In the genomic region with DNA sequence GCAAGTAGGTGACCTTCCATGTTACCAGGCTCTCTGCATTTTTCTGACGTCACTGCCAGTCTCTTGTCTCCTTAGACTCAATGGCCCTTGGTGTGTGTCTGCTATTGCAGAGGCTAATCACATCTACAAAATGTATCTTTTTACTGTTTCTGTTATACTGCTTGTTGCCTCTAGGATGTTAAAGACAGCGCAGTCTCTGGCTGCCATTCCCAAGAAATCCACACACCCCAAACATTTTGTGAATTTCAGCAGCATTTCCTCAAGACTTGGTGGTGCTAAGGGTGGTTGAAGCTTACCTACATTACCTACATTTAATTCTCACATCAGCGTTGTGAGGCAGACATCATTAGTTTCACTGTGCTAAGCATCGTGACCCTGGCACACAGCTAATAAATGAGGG, we compare ENCODE assay signal across 22 cellular contexts.
DNase-seq lines count a peak whose midpoint lies in the region; ATAC-seq, FAIRE-seq and TF ChIP-seq lines count a peak whose summit lies in the region.
"Had no signal": no experiment of that assay in that cellular context is flagged by ENCODE, and none has a peak within 500 bp of the region (broad histone marks: within the 10 kb centered on the region; RNA-seq: fewer than 3 reads in every experiment).

No MANE protein-coding gene starts in this region.

- no peaks in the 10 kb centered on the region for H3K79me2 ChIP-seq in HepG2 (ENCODE audit: insufficient read depth, low read length)

- intact Hi-C loops in HepG2 (cut with micrococcal nuclease; ENCODE audit: unreplicated experiment) (no loop called here), right lobe of liver (cut with DNase I) (loop anchor here in 1 of 2 donors (5.0 kb wide), 1 partner anchor 805 kb away; no protein-coding TSS in a partner anchor)

- BruUV-seq in HepG2 (replicated peaks; lab: Mats Ljungman, UMichigan): no TSS peak

- H2AFZ ChIP-seq in HepG2 (ENCODE audit: low read length): no peak overlapping the region

- CTCF ChIA-PET in HepG2 (lab: Yijun Ruan, JAX; ENCODE audit: low intra/inter-chr PET ratio, low total read pairs): no interaction called here

- POLR2A ChIA-PET in HepG2 (lab: Yijun Ruan, JAX): no interaction called here

- H3K9ac ChIP-seq in HepG2 (ENCODE audit: insufficient read depth, low read depth, low read length): no peak overlapping the region
- H3K9ac ChIP-seq: BLaER1 treated with 17β-estradiol and CSF1 and Interleukin-3, amounts not matched to agents 10 nM and 100 nM had no signal

- H3K4me1 ChIP-seq in HepG2 (ENCODE audit: insufficient read depth, low read length): no peaks in the 10 kb centered on the region
- no peaks in the 10 kb centered on the region for H3K4me1 ChIP-seq in right lobe of liver
- H3K4me1 ChIP-seq in mesodermal cell (ENCODE audit: control insufficient read depth, insufficient read depth, low read length, poor library complexity, severe bottlenecking): peaks cover 17% of the 10 kb centered on the region
- H3K4me1 ChIP-seq: BLaER1 treated with 17β-estradiol and CSF1 and Interleukin-3, amounts not matched to agents 10 nM and 100 nM; gastroesophageal sphincter; spleen had no signal

- no peaks in the 10 kb centered on the region for H4K20me1 ChIP-seq in HepG2 (ENCODE audit: insufficient read depth, low read length)
- H4K20me1 ChIP-seq: BLaER1 treated with 17β-estradiol and CSF1 and Interleukin-3, amounts not matched to agents 10 nM and 100 nM had no signal

- H3K27me3 ChIP-seq in HepG2 (ENCODE audit: control insufficient read depth in 1 of 2, insufficient read depth in 2 of 2, low read length in 2 of 2) (no peaks in the 10 kb centered on the region), right lobe of liver (no peaks in the 10 kb centered on the region), brain microvascular endothelial cell (replicated peaks) (no peaks in the 10 kb centered on the region)
- H3K27me3 ChIP-seq: BLaER1 treated with 17β-estradiol and CSF1 and Interleukin-3, amounts not matched to agents 10 nM and 100 nM; gastroesophageal sphincter had no signal

- in situ Hi-C loops in HepG2 (cut with HindIII; ENCODE audit: extremely low pct_ligation_motif_present, low pct_unique_long_range_greater_than_20kb) (no loop called here), brain microvascular endothelial cell (cut with HindIII; ENCODE audit: low pct_ligation_motif_present, low sequenced_read_pairs) (no loop called here)

- TF ChIP-seq EP300 in HepG2 (IDR thresholded peaks at IDR 0.05; ENCODE audit: low read depth in 2 of 2, low read length in 2 of 2) (no peak), HepG2 (CRISPR knock-in tag; IDR thresholded peaks at IDR 0.05; ENCODE audit: borderline replicate concordance) (no peak)

- H3K36me3 ChIP-seq in HepG2 (replicated peaks in 1 of 2; ENCODE audit: control insufficient read depth in 1 of 2, insufficient read depth in 2 of 2, low read length in 2 of 2): no peaks in the 10 kb centered on the region
- no peaks in the 10 kb centered on the region for H3K36me3 ChIP-seq in right lobe of liver
- no peaks in the 10 kb centered on the region for H3K36me3 ChIP-seq in brain microvascular endothelial cell (replicated peaks)
- H3K36me3 ChIP-seq in mesodermal cell (ENCODE audit: control insufficient read depth, insufficient read depth, low read length): no peaks in the 10 kb centered on the region
- H3K36me3 ChIP-seq: BLaER1 treated with 17β-estradiol and CSF1 and Interleukin-3, amounts not matched to agents 10 nM and 100 nM; gastroesophageal sphincter; neutrophil; spleen had no signal

- WGBS in HepG2 (ENCODE audit: low lambda C conversion rate): 13% methylated on average over 4 of the region's 4 CpGs
- 22% methylated on average over 4 of the region's 4 CpGs for WGBS in right lobe of liver (ENCODE audit: insufficient coverage, low coverage, low lambda C conversion rate, missing lambda C conversion rate)
- WGBS in mesodermal cell (ENCODE audit: insufficient coverage in 2 of 2), 2 experiments: 83% methylated on average over 1 of the region's 4 CpGs; no CpG with 5 or more reads in 1 of the 2 experiments

- TF ChIP-seq POLR2A in HepG2 (IDR thresholded peaks at IDR 0.05; ENCODE audit: insufficient read depth in 1 of 2, low read depth in 2 of 2, low read length in 2 of 2): no peak
- no peak for TF ChIP-seq POLR2A in right lobe of liver (IDR thresholded peaks at IDR 0.05)

- H3K4me3 ChIP-seq in HepG2 (replicated peaks in 1 of 3; ENCODE audit: insufficient read depth in 1 of 3, low read depth in 2 of 3, low read length in 3 of 3): no peak overlapping the region
- H3K4me3 ChIP-seq in right lobe of liver: no peak overlapping the region
- H3K4me3 ChIP-seq in brain microvascular endothelial cell (ENCODE audit: low read depth, low read length): no peak overlapping the region
- H3K4me3 ChIP-seq in mesodermal cell (ENCODE audit: extremely low read depth, insufficient read depth, low read length, poor library complexity, severe bottlenecking): no peak overlapping the region
- H3K4me3 ChIP-seq: BLaER1 treated with 17β-estradiol and CSF1 and Interleukin-3, amounts not matched to agents 10 nM and 100 nM; dorsolateral prefrontal cortex; gastroesophageal sphincter; spleen had no signal

- ATAC-seq in HepG2 (no peak), right lobe of liver (no peak), GM19023 (IDR thresholded peaks at IDR 0.05; ENCODE audit: unreplicated experiment) (no peak), HG03108 (IDR thresholded peaks at IDR 0.05; ENCODE audit: unreplicated experiment) (no peak)
- ATAC-seq: gastroesophageal sphincter; stimulated activated naive CD8-positive, alpha-beta T cell treated with anti-CD3 and anti-CD28 coated beads, Interleukin-15, Interleukin-2, amounts not matched to agents 100 U/mL and 50 U/mL, for 24 hours had no signal

- no peak overlapping the region for H3K27ac ChIP-seq in HepG2 (ENCODE audit: extremely low read length, insufficient read depth, low read length)
- H3K27ac ChIP-seq in right lobe of liver: no peak overlapping the region
- no peak overlapping the region for H3K27ac ChIP-seq in brain microvascular endothelial cell
- peak overlapping the region; percentile 37 for H3K27ac ChIP-seq in mesodermal cell (ENCODE audit: low read depth, low read length, severe bottlenecking)
- H3K27ac ChIP-seq: BLaER1 treated with 17β-estradiol and CSF1 and Interleukin-3, amounts not matched to agents 10 nM and 100 nM; dorsolateral prefrontal cortex; gastroesophageal sphincter; neutrophil; spleen had no signal

- TF ChIP-seq CTCF in HepG2 (CRISPR knock-in tag; IDR thresholded peaks at IDR 0.05) (no peak), right lobe of liver (IDR thresholded peaks at IDR 0.05) (no peak), brain microvascular endothelial cell (IDR thresholded peaks at IDR 0.05; ENCODE audit: low read depth, low read length, missing control alignments) (peak; percentile 24)

- no peaks in the 10 kb centered on the region for H3K9me3 ChIP-seq in HepG2 (ENCODE audit: low read length)
- no peaks in the 10 kb centered on the region for H3K9me3 ChIP-seq in right lobe of liver
- H3K9me3 ChIP-seq in mesodermal cell (ENCODE audit: control insufficient read depth, low read length): no peaks in the 10 kb centered on the region
- H3K9me3 ChIP-seq: BLaER1 treated with 17β-estradiol and CSF1 and Interleukin-3, amounts not matched to agents 10 nM and 100 nM; gastroesophageal sphincter; neutrophil; spleen had no signal

- TF ChIP-seq RAD21 in HepG2 (CRISPR knock-in tag; IDR thresholded peaks at IDR 0.05): no peak

- no peak for DNase-seq in HepG2 (ENCODE audit: low spot score)
- DNase-seq in right lobe of liver: no peak
- no peak for DNase-seq in brain microvascular endothelial cell
- DNase-seq in putamen (ENCODE audit: low spot score): no peak
- no peak for DNase-seq in cortex of kidney (lab: John Stamatoyannopoulos, UW)
- DNase-seq: 8988T; activated CD4-positive, alpha-beta memory T cell treated with anti-CD3 and anti-CD28 coated beads, Interleukin-2, amount 10 ng/mL, durations not matched to agents 7 days and 5 days; activated gamma-delta T cell; dorsolateral prefrontal cortex; hypothalamus; KBM-7; NCI-H1436 treated with DMSO at 0.1 percent for 48 hours; NCI-H524 treated with DMSO at 0.1 percent for 48 hours; spleen; stimulated activated CD4-positive, alpha-beta T cell treated with anti-CD3 and anti-CD28 coated beads, Interleukin-4, amount 100 ng/mL, for 1 hour; stimulated activated naive CD8-positive, alpha-beta T cell treated with anti-CD3 and anti-CD28 coated beads, Interleukin-15, Interleukin-2, amounts not matched to agents 100 U/mL and 50 U/mL, for 24 hours had no signal

- no peak overlapping the region for H3K4me2 ChIP-seq in HepG2 (ENCODE audit: low read depth, low read length)
- H3K4me2 ChIP-seq: BLaER1 treated with 17β-estradiol and CSF1 and Interleukin-3, amounts not matched to agents 10 nM and 100 nM had no signal

- no peak for FAIRE-seq in HepG2 (lab: Jason Lieb, UNC)

TF ChIP-seq in HepG2, 621 proteins besides CTCF, POLR2A, EP300 and RAD21:
- TF ChIP-seq CREB1 (IDR thresholded peaks at IDR 0.05) (peak; percentile 74), CREB1 (CRISPR knock-in tag; IDR thresholded peaks at IDR 0.05) (no peak), ZZZ3 (CRISPR knock-in tag; IDR thresholded peaks at IDR 0.05; ENCODE audit: borderline replicate concordance) (no peak), ZNF841 (CRISPR knock-in tag; IDR thresholded peaks at IDR 0.05; ENCODE audit: borderline replicate concordance) (no peak), HOXD1 (CRISPR knock-in tag; IDR thresholded peaks at IDR 0.05) (no peak), STAT6 (CRISPR knock-in tag; IDR thresholded peaks at IDR 0.05; ENCODE audit: borderline replicate concordance) (no peak)
